8 cellular contexts compared by ENCODE assay signal in genomic region chr19:39445258-39446071, GRCh38. TPM values are rescaled to one million over a fixed set of nuclear protein-coding genes. Genes with fewer than 3 reads are reported as not detected.
DNase-seq lines count a peak whose midpoint lies in the region; ATAC-seq lines count a peak whose summit lies in the region.

TSS of gene SUPT5H (plus strand) at chr19:39445582. CDS start at chr19:39445891, 309 bp downstream.

- H3K4me1 Mint-ChIP-seq in IgD-negative memory B cell = peaks cover 35 to 40% (median 36%) of the 10 kb centered on the region in 3 donors

- H3K4me3 Mint-ChIP-seq in IgD-negative memory B cell = peak within 1 kb of the TSS; percentile 92 to 100 (median 96)

- no peaks in the 10 kb centered on the region for H3K36me3 Mint-ChIP-seq in IgD-negative memory B cell

- H3K27ac Mint-ChIP-seq in IgD-negative memory B cell = peak within 1 kb of the TSS; percentile 88 to 97 (median 94)

- peak within 1 kb of the TSS; percentile 77 for H3K27ac ChIP-seq in epithelial cell of prostate

- ATAC-seq in GM21529 (IDR thresholded peaks at IDR 0.05; ENCODE audit: unreplicated experiment) = peak; percentile 80

- DNase-seq in DMS 273 (lab: John Stamatoyannopoulos, UW; ENCODE audit: unreplicated experiment) = peak; percentile 99
- peak; percentile 97 for DNase-seq in OCI-M2 (lab: John Stamatoyannopoulos, UW; ENCODE audit: unreplicated experiment)
- peak; percentile 96 for DNase-seq in activated T-cell treated with anti-CD3 and anti-CD28 coated beads for 4 hours
- peak; percentile 91 for DNase-seq in epithelial cell of prostate (ENCODE audit: low read depth, low spot score)
- DNase-seq in mucosa of gallbladder (ENCODE audit: low spot score) = peak; percentile 98
- DNase-seq in stimulated activated CD8-positive, alpha-beta memory T cell treated with anti-CD3 and anti-CD28 coated beads, Interleukin-4, amount 100 ng/mL, for 4 hours (ENCODE audit: low read depth in 2 of 2, low spot score in 1 of 2) = peak; percentile 91 to 96

- no peaks in the 10 kb centered on the region for H3K27me3 Mint-ChIP-seq in IgD-negative memory B cell

- no peaks in the 10 kb centered on the region for H3K9me3 Mint-ChIP-seq in IgD-negative memory B cell

RNA-seq across cellular contexts. Expression of gene SUPT5H, which starts in this region (rescaled TPM):
- 111 TPM for polyA plus RNA-seq in IgD-negative memory B cell
- total RNA-seq in mucosa of gallbladder = 157 TPM

Comparison
In these comparisons a context has a peak if more than half of its experiments do, and no peak if none do; other contexts are left out.
1. Peak in every context shown above with its lines: DNase-seq, ATAC-seq and H3K27ac ChIP-seq.